Comparison of ENCODE assay signal across 8 cellular contexts in the genomic region with DNA sequence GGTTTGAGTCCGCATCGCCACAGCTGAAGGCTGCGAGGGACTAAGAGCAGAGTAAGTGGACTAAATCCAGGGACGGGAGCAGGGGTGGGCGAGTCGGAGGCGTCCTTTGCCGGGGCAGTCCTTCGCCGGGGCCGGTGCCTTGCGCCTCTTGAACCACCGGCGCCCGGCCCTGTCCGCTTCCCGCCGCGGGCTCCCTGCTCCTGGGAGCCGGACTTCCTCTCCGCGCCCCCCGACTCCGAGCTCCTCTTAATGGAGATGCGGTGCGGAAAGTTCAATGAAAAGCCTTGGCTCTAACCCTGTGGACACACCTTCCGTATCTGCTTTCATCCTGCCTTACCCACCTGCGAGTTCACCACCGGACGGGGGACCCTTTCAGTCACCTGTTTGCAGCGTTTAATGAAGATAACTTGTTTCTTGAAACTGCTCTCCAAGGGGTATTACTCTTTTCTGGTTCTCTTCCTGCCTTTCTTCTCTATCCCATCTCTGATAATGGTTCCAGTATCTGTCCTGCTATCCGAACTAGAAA. TPM values are rescaled to one million over a fixed set of nuclear protein-coding genes. Genes with fewer than 3 reads are reported as not detected.
DNase-seq lines count a peak whose midpoint lies in the region; ATAC-seq, FAIRE-seq and TF ChIP-seq lines count a peak whose summit lies in the region.

No MANE protein-coding gene starts in this region.

- intact Hi-C loops in dorsolateral prefrontal cortex (cut with DNase I) = loop anchor here (1.0 to 5.0 kb wide), 3 partner anchors 56 to 106 kb away; partner anchors contain the start of genes ITPR2 (in 1 of the 2) and TM7SF3 (in 1 of the 2)
- intact Hi-C loops in aorta (cut with DNase I) = loop anchor here (5.0 kb wide), 1 partner anchor 74 kb away; the partner anchor contains the start of gene TM7SF3 (in 2 of the 2)

- 1% methylated on average over 32 of the region's 32 CpGs for WGBS in A549 (ENCODE audit: missing lambda C conversion rate)
- WGBS in aorta, 2 donors = 0% methylated on average over 32 of the region's 32 CpGs

- no peak for TF ChIP-seq RAD21 in A549 (conservative IDR thresholded peaks at IDR 0.05 in 1 of 2, IDR thresholded peaks at IDR 0.05 in 1 of 2)

- H3K27me3 ChIP-seq in dorsolateral prefrontal cortex = no peaks in the 10 kb centered on the region
- H3K27me3 ChIP-seq in mononuclear cell (ENCODE audit: insufficient read depth, low read length) = no peaks in the 10 kb centered on the region
- no peaks in the 10 kb centered on the region for H3K27me3 ChIP-seq in aorta (ENCODE audit: control insufficient read depth in 1 of 2, insufficient read depth in 2 of 2, low read length in 1 of 2)

- TF ChIP-seq POLR2A in A549 (IDR thresholded peaks at IDR 0.05; ENCODE audit: low read length) = no peak

- H3K4me1 ChIP-seq in A549 = peaks cover 46% of the 10 kb centered on the region; the same call in 2 of the 3 replicates
- H3K4me1 ChIP-seq in mononuclear cell (ENCODE audit: insufficient read depth, low read length) = peaks cover 50% of the 10 kb centered on the region
- H3K4me1 ChIP-seq in aorta (ENCODE audit: control insufficient read depth in 1 of 2, insufficient read depth in 2 of 2, low read length in 2 of 2) = no peaks in the 10 kb centered on the region

- no peak for TF ChIP-seq EP300 in A549 (IDR thresholded peaks at IDR 0.05)

- DNase-seq in A549 (ENCODE audit: low read depth in 1 of 2, low spot score in 1 of 2) = peak in 1 of 2 experiments; percentile 23
- DNase-seq in RWPE1 (ENCODE audit: low spot score) = peak; percentile 18
- peak in 1 of 10 donors; percentile 28 for DNase-seq in dorsolateral prefrontal cortex
- peak in 1 of 2 donors; percentile 86 for DNase-seq in aorta
- DNase-seq in NCI-H226 = no peak

- H3K4me3 ChIP-seq in A549 (peak overlapping the region; percentile 94), dorsolateral prefrontal cortex (peak overlapping the region; percentile 68 to 99 (median 91)), mononuclear cell (ENCODE audit: low read length) (peak overlapping the region; percentile 98), aorta (ENCODE audit: low read length in 2 of 2) (peak overlapping the region; percentile 61 to 96)

- H3K36me3 ChIP-seq in aorta (ENCODE audit: control insufficient read depth in 1 of 2, insufficient read depth in 2 of 2, low read length in 1 of 2) = no peaks in the 10 kb centered on the region

- ATAC-seq in A549 (peak; percentile 61 to 66), GM18867 (IDR thresholded peaks at IDR 0.05; ENCODE audit: unreplicated experiment) (peak; percentile 14), HG03095 (IDR thresholded peaks at IDR 0.05; ENCODE audit: unreplicated experiment) (peak; percentile 7), aorta (ENCODE audit: low FRiP score) (peak; percentile 62)

- no peak for TF ChIP-seq CTCF in A549 (IDR thresholded peaks at IDR 0.05)
- TF ChIP-seq CTCF in RWPE1 (conservative IDR thresholded peaks at IDR 0.05; ENCODE audit: low read depth) = no peak
- peak in 1 of 56 donors; percentile 9 for TF ChIP-seq CTCF in dorsolateral prefrontal cortex (IDR thresholded peaks at IDR 0.05 in 54 of 56, conservative IDR thresholded peaks at IDR 0.05 in 2 of 56; ENCODE audit: low read depth in 1 of 56, partially characterized antibody in 56 of 56)

- no peaks in the 10 kb centered on the region for H3K9me3 ChIP-seq in A549
- no peaks in the 10 kb centered on the region for H3K9me3 ChIP-seq in mononuclear cell (ENCODE audit: low read depth, low read length)
- no peaks in the 10 kb centered on the region for H3K9me3 ChIP-seq in aorta (ENCODE audit: control insufficient read depth, low read length)

- H3K27ac ChIP-seq in A549 (peak overlapping the region; percentile 89 to 92), RWPE1 (peak overlapping the region; percentile 93), dorsolateral prefrontal cortex (peak overlapping the region; percentile 90 to 100 (median 98)), aorta (ENCODE audit: low read depth in 1 of 2, low read length in 2 of 2) (peak overlapping the region; percentile 15 to 92)

- H3K4me2 ChIP-seq in A549 = peak overlapping the region; percentile 91

- no peak for FAIRE-seq in A549 (lab: Jason Lieb, UNC)

- POLR2A ChIA-PET in A549 (lab: Yijun Ruan, JAX) = interaction anchor here (0.9 kb wide), 1 partner anchor 15 kb away, joined by 3 read pairs; no protein-coding TSS in a partner anchor
- POLR2A ChIA-PET in RWPE1 (lab: Yijun Ruan, JAX; ENCODE audit: low non-redundant PET) = no interaction called here

- CTCF ChIA-PET in A549 (lab: Yijun Ruan, JAX) (no interaction called here), RWPE1 (lab: Yijun Ruan, JAX) (interaction anchor here (0.6 kb wide), 1 partner anchor 376 kb away, joined by 4 read pairs; no protein-coding TSS in a partner anchor)

TF ChIP-seq in A549, 52 proteins besides CTCF, POLR2A, EP300 and RAD21:
- TF ChIP-seq HMGXB4 (CRISPR knock-in tag; IDR thresholded peaks at IDR 0.05; ENCODE audit: borderline replicate concordance) = no peak
- no peak for TF ChIP-seq SREBF2 (IDR thresholded peaks at IDR 0.05)
- TF ChIP-seq REST (IDR thresholded peaks at IDR 0.05) = no peak
- no peak for TF ChIP-seq ZC3H11A (IDR thresholded peaks at IDR 0.05)
- TF ChIP-seq CEBPB (IDR thresholded peaks at IDR 0.05) = no peak
- TF ChIP-seq BHLHE40 (IDR thresholded peaks at IDR 0.05; ENCODE audit: low read depth, low read length) = no peak
- no peak for TF ChIP-seq CHD4 (IDR thresholded peaks at IDR 0.05; ENCODE audit: borderline replicate concordance)
- TF ChIP-seq FOSB (CRISPR knock-in tag; IDR thresholded peaks at IDR 0.05) = no peak
- no peak for TF ChIP-seq EHMT2 (IDR thresholded peaks at IDR 0.05; ENCODE audit: low read depth)
- no peak for TF ChIP-seq RARB (CRISPR knock-in tag; IDR thresholded peaks at IDR 0.05)
- TF ChIP-seq KDM1A (IDR thresholded peaks at IDR 0.05; ENCODE audit: low read depth) = no peak
- TF ChIP-seq JUN (IDR thresholded peaks at IDR 0.05) = no peak; a peak in 1 of 5 replicates
- no peak for TF ChIP-seq ZSCAN20 (CRISPR knock-in tag; IDR thresholded peaks at IDR 0.05)
- no peak for TF ChIP-seq NPAS2 (CRISPR knock-in tag; IDR thresholded peaks at IDR 0.05; ENCODE audit: borderline replicate concordance)
- TF ChIP-seq HOXA7 (CRISPR knock-in tag; IDR thresholded peaks at IDR 0.05) = no peak

RNA-seq across cellular contexts. Expression of gene FGFR1OP2, which starts 0.5 kb away (rescaled TPM):
- polyA plus RNA-seq in A549 (2011; rRNA removed) (37.0 and 51.1 TPM in 2 replicates), A549 (2017; fragmentation: RNase III; extraction: RNeasy Plus Mini Kit Qiagen cat#74134 plus additional on column Dnase treatment) (36.3 to 40.7 TPM (median 38.3 TPM) in 3 replicates), aorta (10 to 100 TPM; 31.4 to 60.5 TPM)
- polyA plus RNA-seq in A549 (2012; cell fraction: cytosol; rRNA removed) = 21.3 and 24.9 TPM in 2 replicates
- polyA plus RNA-seq in A549 (2012; cell fraction: nucleus; rRNA removed) = 7.6 and 10.7 TPM in 2 replicates
- 13.2 and 14.6 TPM in 2 replicates for polyA minus RNA-seq in A549 (2011; rRNA and poly(A)+ RNA removed)
- total RNA-seq in dorsolateral prefrontal cortex (100 to 1,000 TPM in 98 of 120 experiments, 10 to 100 TPM in 22; 75.1 to 154 (median 111) TPM), mononuclear cell (83.7 TPM), aorta (10 to 100 TPM; 55.2 to 67.4 TPM)

RNA-seq across cellular contexts. Expression of gene INTS13, which starts 0.9 kb away (rescaled TPM):
- polyA plus RNA-seq in A549 (2011; rRNA removed) (41.2 and 71.7 TPM in 2 replicates), A549 (2017; fragmentation: RNase III; extraction: RNeasy Plus Mini Kit Qiagen cat#74134 plus additional on column Dnase treatment) (30.9 to 39.7 TPM (median 34.9 TPM) in 3 replicates), aorta (10 to 100 TPM in 1 of 2 donors, 1 to 10 TPM in 1; 9.5 to 12.8 TPM)
- polyA plus RNA-seq in A549 (2012; cell fraction: cytosol; rRNA removed) = 10.7 and 11.2 TPM in 2 replicates
- polyA plus RNA-seq in A549 (2012; cell fraction: nucleus; rRNA removed) = 6.3 and 10.2 TPM in 2 replicates
- 27.4 and 88.4 TPM in 2 replicates for polyA minus RNA-seq in A549 (2011; rRNA and poly(A)+ RNA removed)
- total RNA-seq in dorsolateral prefrontal cortex (10 to 100 TPM in 118 of 120 experiments, 1 to 10 TPM in 2; 8.6 to 34.6 (median 16.3) TPM), mononuclear cell (12.8 TPM), aorta (10 to 100 TPM; 15.1 to 19.2 TPM)

Comparison
In these comparisons a context has a peak if more than half of its experiments do, and no peak if none do; other contexts are left out.
1. ATAC-seq: peak in every context shown above with its lines; median percentile 64 in A549; 62 in aorta; 14 in GM18867; 7 in HG03095.